2 cellular contexts compared by ENCODE assay signal in the genomic region with DNA sequence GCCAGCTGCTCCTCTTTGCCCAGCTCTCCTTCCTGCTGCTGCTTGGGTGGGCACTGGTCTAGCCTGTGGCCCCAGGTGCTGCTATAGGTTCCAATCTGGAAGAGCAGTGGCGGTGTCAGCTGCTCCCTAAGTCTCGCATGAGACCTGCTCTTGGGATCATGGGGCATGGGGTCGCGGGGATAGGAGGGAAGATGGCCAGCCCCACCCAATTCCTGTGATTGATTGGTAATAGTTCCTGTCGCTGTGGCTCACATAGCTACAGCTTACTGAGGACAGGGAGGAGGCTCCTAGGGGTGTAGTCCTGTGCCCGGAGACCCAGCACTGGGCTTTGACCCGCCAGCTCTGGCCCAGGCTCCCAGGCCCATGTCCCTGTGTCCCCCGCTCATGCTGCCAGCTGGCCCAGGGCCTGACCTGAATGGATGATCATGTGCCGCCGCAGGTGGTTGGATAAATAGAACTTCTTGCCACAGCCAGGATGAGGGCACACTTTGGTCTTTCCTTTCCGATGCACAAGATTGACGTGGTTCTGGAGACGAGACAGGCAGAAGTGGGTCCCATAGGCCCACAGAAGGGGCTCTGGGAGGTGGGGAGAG.
A peak's percentile ranks its signal among the peaks of the same experiment; 100 is the strongest.
TF ChIP-seq lines count a peak whose summit lies in the region.

No MANE protein-coding gene starts in this region.

TF ChIP-seq in liver, 16 proteins besides CTCF, POLR2A, EP300 and RAD21:
- TF ChIP-seq REST (IDR thresholded peaks at IDR 0.05) (peak; percentile 44), HNF4G (IDR thresholded peaks at IDR 0.05) (peak; percentile 37), EGR1 (IDR thresholded peaks at IDR 0.05; ENCODE audit: low read depth in 2 of 2) (no peak), RXRA (IDR thresholded peaks at IDR 0.05) (peak; percentile 89 to 92), FOXA1 (IDR thresholded peaks at IDR 0.05) (peak; percentile 63), YY1 (IDR thresholded peaks at IDR 0.05) (peak; percentile 70), TAF1 (conservative IDR thresholded peaks at IDR 0.05) (no peak), NR2F2 (IDR thresholded peaks at IDR 0.05) (no peak), ZBTB33 (IDR thresholded peaks at IDR 0.05) (no peak), GABPA (IDR thresholded peaks at IDR 0.05 in 1 of 2, conservative IDR thresholded peaks at IDR 0.05 in 1 of 2) (peak in 1 of 2 donors; percentile 66), SP1 (IDR thresholded peaks at IDR 0.05) (peak; percentile 84), JUND (IDR thresholded peaks at IDR 0.05) (peak in 1 of 2 donors; percentile 45), HNF4A (conservative IDR thresholded peaks at IDR 0.05) (peak; percentile 76 to 83), FOXA2 (IDR thresholded peaks at IDR 0.05) (peak; percentile 75), MAX (IDR thresholded peaks at IDR 0.05) (peak; percentile 80)
- TF ChIP-seq, protein P1, sequence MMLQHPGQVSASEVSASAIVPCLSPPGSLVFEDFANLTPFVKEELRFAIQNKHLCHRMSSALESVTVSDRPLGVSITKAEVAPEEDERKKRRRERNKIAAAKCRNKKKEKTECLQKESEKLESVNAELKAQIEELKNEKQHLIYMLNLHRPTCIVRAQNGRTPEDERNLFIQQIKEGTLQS (IDR thresholded peaks at IDR 0.05), result no peak

TF ChIP-seq in HepG2, 621 proteins besides CTCF, POLR2A, EP300 and RAD21:
- TF ChIP-seq PLSCR1 (CRISPR knock-in tag; IDR thresholded peaks at IDR 0.05; ENCODE audit: borderline replicate concordance) (no peak), NKX3-1 (CRISPR knock-in tag; IDR thresholded peaks at IDR 0.05) (no peak), FOXK1 (CRISPR knock-in tag; IDR thresholded peaks at IDR 0.05; ENCODE audit: borderline replicate concordance, low read depth) (no peak), MTERF4 (CRISPR knock-in tag; IDR thresholded peaks at IDR 0.05) (no peak), ZNF720 (CRISPR knock-in tag; IDR thresholded peaks at IDR 0.05) (no peak), SMARCE1 (IDR thresholded peaks at IDR 0.05; ENCODE audit: borderline replicate concordance) (no peak)
